In genomic region chr2:45684756-45685155, GRCh38 we compare ENCODE assay signal across 16 cellular contexts.
"Had no signal": no experiment of that assay in that cellular context is flagged by ENCODE, and none has a peak within 500 bp of the region (broad histone marks: within the 10 kb centered on the region; RNA-seq: fewer than 3 reads in every experiment).

No MANE protein-coding gene starts in this region.

- ATAC-seq: activated CD8-positive, alpha-beta memory T cell treated with anti-CD3 and anti-CD28 coated beads, Interleukin-2, amount 10 ng/mL, durations not matched to agents 7 days and 5 days; activated T-helper 17 cell treated with anti-CD3 and anti-CD28 coated beads, Interleukin-2, amount 50 U/mL, for 72 hours; gastroesophageal sphincter; heart left ventricle; stimulated activated naive B cell treated with anti-CD40 and anti-IgM and Interleukin-4, amounts not matched to agents 10 μg/mL and 1 μg/mL and 100 μg/mL, for 72 hours; T-cell had no signal

- H3K36me3 ChIP-seq: gastroesophageal sphincter, heart left ventricle, thoracic aorta had no signal

- H3K4me3 ChIP-seq: gastroesophageal sphincter, heart left ventricle, thoracic aorta had no signal

- H3K27me3 ChIP-seq: gastroesophageal sphincter, heart left ventricle had no signal

- H3K27ac ChIP-seq: gastroesophageal sphincter, heart left ventricle, thoracic aorta had no signal

- DNase-seq: activated B cell treated with CpG ODN at 0.5 μM for 24 hours; activated CD4-positive, alpha-beta memory T cell treated with anti-CD3 and anti-CD28 coated beads for 36 hours; activated CD4-positive, alpha-beta T cell treated with anti-CD3 and anti-CD28 coated beads for 4 hours; activated CD8-positive, alpha-beta memory T cell treated with anti-CD3 and anti-CD28 coated beads, Interleukin-2, amount 10 ng/mL, durations not matched to agents 7 days and 5 days; activated naive CD4-positive, alpha-beta T cell treated with Interleukin-2 at 50 U/mL for 16 hours; activated naive CD8-positive, alpha-beta T cell treated with anti-CD3 and anti-CD28 coated beads, Interleukin-2, amount 10 ng/mL, durations not matched to agents 7 days and 5 days; activated T-cell treated with anti-CD3 and anti-CD28 coated beads, Interleukin-2, amount 50 U/mL, for 1 hour; amygdala; cortex of kidney; erythroblast; heart left ventricle; stimulated activated naive B cell treated with anti-CD40 and anti-IgM and Interleukin-4, amounts not matched to agents 10 μg/mL and 1 μg/mL and 100 μg/mL, for 72 hours; T-cell had no signal

- H3K9me3 ChIP-seq: gastroesophageal sphincter, heart left ventricle, thoracic aorta had no signal
